Comparison of ENCODE assay signal across 17 cellular contexts in the genomic region with DNA sequence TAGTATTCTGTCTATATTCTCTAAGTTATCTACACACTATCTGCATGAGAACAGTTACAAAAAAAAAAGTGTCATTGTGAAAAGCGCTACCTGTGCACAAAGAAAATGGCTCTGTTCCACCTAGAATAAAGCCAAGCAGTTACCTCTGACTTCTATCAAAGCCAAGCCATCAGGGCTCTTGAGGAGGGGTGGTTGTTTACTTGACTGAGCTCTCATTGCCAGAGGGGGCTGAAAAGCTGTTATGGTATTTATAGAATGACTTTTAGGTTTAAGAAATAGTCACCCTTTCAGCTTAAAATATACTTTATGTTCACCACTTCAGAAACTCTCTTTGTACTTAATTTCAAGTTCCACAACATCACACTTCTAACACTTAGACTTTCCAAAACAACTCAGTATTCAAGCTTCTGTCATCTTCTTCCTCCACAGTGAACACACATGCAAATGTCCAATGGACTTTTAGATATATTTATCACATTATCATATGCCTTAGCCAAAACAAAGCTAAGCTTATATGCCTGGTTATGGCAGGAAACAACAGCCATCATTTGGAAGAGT.
"Had no signal": no experiment of that assay in that cellular context is flagged by ENCODE, and none has a peak within 500 bp of the region (broad histone marks: within the 10 kb centered on the region; RNA-seq: fewer than 3 reads in every experiment).

No MANE protein-coding gene starts in this region.

- H3K9me3 Mint-ChIP-seq: effector memory CD8-positive, alpha-beta T cell; immature natural killer cell; memory B cell had no signal

- H3K4me3 ChIP-seq: body of pancreas, esophagus squamous epithelium, heart right ventricle, psoas muscle, skin epidermis, tibial nerve had no signal

- H3K27me3 Mint-ChIP-seq: activated naive CD8-positive, alpha-beta T cell; effector memory CD8-positive, alpha-beta T cell; memory B cell had no signal

- H3K36me3 Mint-ChIP-seq: activated naive CD8-positive, alpha-beta T cell; immature natural killer cell had no signal

- DNase-seq: activated CD4-positive, alpha-beta T cell treated with anti-CD3 and anti-CD28 coated beads, Interleukin-2, amount 50 U/mL, for 1 hour; amniotic stem cell; body of pancreas; effector memory CD8-positive, alpha-beta T cell; esophagus squamous epithelium; heart right ventricle; immature natural killer cell; kidney glomerular epithelial cell; left ventricle myocardium superior; psoas muscle; right cardiac atrium; stimulated activated naive CD8-positive, alpha-beta T cell treated with anti-CD3 and anti-CD28 coated beads, Interleukin-15, Interleukin-2, amounts not matched to agents 100 U/mL and 50 U/mL, for 24 hours; substantia nigra had no signal

- H3K27ac ChIP-seq: body of pancreas, esophagus squamous epithelium, heart right ventricle, psoas muscle, skin epidermis, tibial nerve had no signal

- H3K9me3 ChIP-seq: body of pancreas, esophagus squamous epithelium, heart right ventricle, psoas muscle, tibial nerve had no signal

- H3K27ac Mint-ChIP-seq: activated naive CD8-positive, alpha-beta T cell; effector memory CD8-positive, alpha-beta T cell; memory B cell had no signal

- ATAC-seq: body of pancreas; effector memory CD8-positive, alpha-beta T cell; heart right ventricle; left ventricle myocardium superior; psoas muscle; right cardiac atrium; stimulated activated naive CD8-positive, alpha-beta T cell treated with anti-CD3 and anti-CD28 coated beads, Interleukin-15, Interleukin-2, amounts not matched to agents 100 U/mL and 50 U/mL, for 24 hours had no signal

- H3K4me3 Mint-ChIP-seq: activated naive CD8-positive, alpha-beta T cell; effector memory CD8-positive, alpha-beta T cell; immature natural killer cell; memory B cell had no signal

- H3K36me3 ChIP-seq: esophagus squamous epithelium, tibial nerve had no signal
